7 cellular contexts compared by ENCODE assay signal in the genomic region with DNA sequence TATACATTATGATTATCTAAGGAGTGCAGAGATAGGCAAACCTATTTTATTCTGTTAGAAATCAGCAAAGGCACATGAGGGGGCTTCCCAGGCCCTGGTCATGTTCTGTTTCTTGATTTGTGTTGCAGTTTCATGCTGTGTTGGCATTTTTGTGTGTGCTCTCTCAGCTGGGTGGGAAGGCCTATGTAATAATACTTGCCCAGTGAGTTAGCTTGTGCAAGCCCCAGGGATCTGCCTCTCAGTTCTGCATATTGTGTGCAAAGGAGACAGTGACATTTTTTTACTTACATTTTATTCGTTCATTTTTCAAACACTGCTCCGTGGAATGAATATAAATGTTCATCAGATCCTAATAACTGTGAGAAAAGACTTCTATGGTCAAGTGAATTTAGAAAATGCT.
"Had no signal": no experiment of that assay in that cellular context is flagged by ENCODE, and none has a peak within 500 bp of the region (broad histone marks: within the 10 kb centered on the region; RNA-seq: fewer than 3 reads in every experiment).

No MANE protein-coding gene starts in this region.

- DNase-seq: H9, HCEC 1CT, Karpas-422, KG1 had no signal

- H3K4me3 ChIP-seq: GM23338 had no signal

- H2AFZ ChIP-seq: GM23338 had no signal

- ATAC-seq: GM23338, HepG2 had no signal

- H3K4me2 ChIP-seq: GM23338 had no signal

- H3K27ac ChIP-seq: HL-60 had no signal
